In genomic region chr10:104447899-104448298, GRCh38 we compare ENCODE assay signal across 17 cellular contexts.
"Had no signal": no experiment of that assay in that cellular context is flagged by ENCODE, and none has a peak within 500 bp of the region (broad histone marks: within the 10 kb centered on the region; RNA-seq: fewer than 3 reads in every experiment).

No MANE protein-coding gene starts in this region.

- H3K4me3 Mint-ChIP-seq: activated T-helper 17 cell treated with anti-CD3 and anti-CD28 coated beads, Interleukin-2, amount 50 U/mL, for 72 hours; nephron; stimulated activated naive B cell treated with anti-CD40 and anti-IgM and Interleukin-4, amounts not matched to agents 10 μg/mL and 1 μg/mL and 100 μg/mL, for 72 hours; type B pancreatic cell had no signal

- H3K4me3 ChIP-seq: coronary artery, esophagus muscularis mucosa, right lobe of liver had no signal

- H3K4me1 ChIP-seq: right lobe of liver had no signal

- H3K36me3 Mint-ChIP-seq: activated naive CD4-positive, alpha-beta T cell treated with anti-CD3 and anti-CD28 coated beads, Interleukin-2, amount 50 U/mL, for 72 hours; stimulated activated naive B cell treated with anti-CD40 and anti-IgM and Interleukin-4, amounts not matched to agents 10 μg/mL and 1 μg/mL and 100 μg/mL, for 72 hours; type B pancreatic cell had no signal

- H3K9me3 Mint-ChIP-seq: activated naive CD4-positive, alpha-beta T cell treated with anti-CD3 and anti-CD28 coated beads, Interleukin-2, amount 50 U/mL, for 72 hours; activated T-helper 17 cell treated with anti-CD3 and anti-CD28 coated beads, Interleukin-2, amount 50 U/mL, for 72 hours; nephron; stimulated activated naive B cell treated with anti-CD40 and anti-IgM and Interleukin-4, amounts not matched to agents 10 μg/mL and 1 μg/mL and 100 μg/mL, for 72 hours; type B pancreatic cell had no signal

- H3K36me3 ChIP-seq: esophagus muscularis mucosa, right lobe of liver, WERI-Rb-1 had no signal

- H3K4me1 Mint-ChIP-seq: activated T-helper 17 cell treated with anti-CD3 and anti-CD28 coated beads, Interleukin-2, amount 50 U/mL, for 72 hours; nephron; stimulated activated naive B cell treated with anti-CD40 and anti-IgM and Interleukin-4, amounts not matched to agents 10 μg/mL and 1 μg/mL and 100 μg/mL, for 72 hours had no signal

- H3K27ac ChIP-seq: coronary artery, esophagus muscularis mucosa, right lobe of liver, WERI-Rb-1 had no signal

- ATAC-seq: activated naive CD4-positive, alpha-beta T cell treated with anti-CD3 and anti-CD28 coated beads, Interleukin-2, amount 50 U/mL, for 72 hours; activated T-helper 17 cell treated with anti-CD3 and anti-CD28 coated beads, Interleukin-2, amount 50 U/mL, for 72 hours; left cardiac atrium; right lobe of liver; stimulated activated naive B cell treated with anti-CD40 and anti-IgM and Interleukin-4, amounts not matched to agents 10 μg/mL and 1 μg/mL and 100 μg/mL, for 72 hours had no signal

- H3K27me3 ChIP-seq: esophagus muscularis mucosa, right lobe of liver had no signal

- H3K9me3 ChIP-seq: esophagus muscularis mucosa, right lobe of liver had no signal

- DNase-seq: activated CD4-positive, CD25-positive, alpha-beta regulatory T cell treated with anti-CD3 and anti-CD28 coated beads, Interleukin-2, amount 50 U/mL, for 72 hours; activated T-cell treated with anti-CD3 and anti-CD28 coated beads, Interleukin-2, amount 50 U/mL, for 1 hour; hippocampal formation; left cardiac atrium; mesenchymal stem cell; nucleus accumbens; posterior cingulate gyrus; right lobe of liver; small intestine; stimulated activated naive B cell treated with anti-CD40 and anti-IgM and Interleukin-4, amounts not matched to agents 10 μg/mL and 1 μg/mL and 100 μg/mL, for 72 hours; WERI-Rb-1 had no signal

- H3K27ac Mint-ChIP-seq: activated T-helper 17 cell treated with anti-CD3 and anti-CD28 coated beads, Interleukin-2, amount 50 U/mL, for 72 hours; nephron; stimulated activated naive B cell treated with anti-CD40 and anti-IgM and Interleukin-4, amounts not matched to agents 10 μg/mL and 1 μg/mL and 100 μg/mL, for 72 hours; type B pancreatic cell had no signal
